11 cellular contexts compared by ENCODE assay signal in genomic region chr19:18501351-18501750, GRCh38. TPM values are rescaled to one million over a fixed set of nuclear protein-coding genes. Genes with fewer than 3 reads are reported as not detected.
DNase-seq lines count a peak whose midpoint lies in the region; ATAC-seq lines count a peak whose summit lies in the region.
"Had no signal": no experiment of that assay in that cellular context is flagged by ENCODE, and none has a peak within 500 bp of the region (broad histone marks: within the 10 kb centered on the region; RNA-seq: fewer than 3 reads in every experiment).

No MANE protein-coding gene starts in this region.

- no peaks in the 10 kb centered on the region for H3K9me3 ChIP-seq in CD4-positive, alpha-beta memory T cell (ENCODE audit: control insufficient read depth in 1 of 2, low read length in 2 of 2)
- no peaks in the 10 kb centered on the region for H3K9me3 ChIP-seq in T-helper 17 cell (ENCODE audit: control insufficient read depth, low read length, poor library complexity, severe bottlenecking)
- no peaks in the 10 kb centered on the region for H3K9me3 ChIP-seq in stomach smooth muscle (ENCODE audit: control insufficient read depth in 2 of 2, low read length in 2 of 2)
- H3K9me3 ChIP-seq: SK-N-SH had no signal

- CTCF ChIA-PET in CD4-positive, alpha-beta memory T cell (lab: Charles Lee; ENCODE audit: partially characterized antibody), result interaction anchor here (14.1 kb wide), 1 partner anchor 18 kb away, joined by 131 read pairs; the partner anchor contains the start of gene ELL

- no peaks in the 10 kb centered on the region for H3K27me3 ChIP-seq in CD4-positive, alpha-beta memory T cell (ENCODE audit: insufficient read depth, low read length)
- no peaks in the 10 kb centered on the region for H3K27me3 ChIP-seq in stomach smooth muscle (ENCODE audit: control insufficient read depth in 1 of 2, insufficient read depth in 2 of 2, low read length in 2 of 2)

- POLR2A ChIA-PET in CD4-positive, alpha-beta memory T cell (lab: Charles Lee; ENCODE audit: partially characterized antibody), result interaction anchor here (1.9 kb wide), 1 partner anchor 11 kb away, joined by 4 read pairs; no protein-coding TSS in a partner anchor

- H3K36me3 Mint-ChIP-seq in CD4-positive, alpha-beta memory T cell, result peaks cover 0 to 2% of the 10 kb centered on the region in 2 donors
- H3K36me3 Mint-ChIP-seq in T-helper 17 cell (ENCODE audit: low read depth) (no peaks in the 10 kb centered on the region), immature natural killer cell (no peaks in the 10 kb centered on the region)
- H3K36me3 Mint-ChIP-seq: activated naive CD4-positive, alpha-beta T cell treated with anti-CD3 and anti-CD28 coated beads, Interleukin-2, amount 50 U/mL, for 72 hours had no signal

- ATAC-seq in T-helper 17 cell (no peak), GM18870 (IDR thresholded peaks at IDR 0.05; ENCODE audit: unreplicated experiment) (no peak)
- ATAC-seq: activated naive CD4-positive, alpha-beta T cell treated with anti-CD3 and anti-CD28 coated beads, Interleukin-2, amount 50 U/mL, for 72 hours had no signal

- H3K9ac ChIP-seq in stomach smooth muscle (ENCODE audit: low read length in 2 of 2), result no peak overlapping the region
- H3K9ac ChIP-seq: SK-N-SH had no signal

- H3K27me3 Mint-ChIP-seq in CD4-positive, alpha-beta memory T cell, result no peaks in the 10 kb centered on the region
- H3K27me3 Mint-ChIP-seq in T-helper 17 cell (no peaks in the 10 kb centered on the region), immature natural killer cell (ENCODE audit: low read depth in 3 of 3) (peaks cover 5 to 41% (median 14%) of the 10 kb centered on the region in 3 donors)

- H3K27ac ChIP-seq in CD4-positive, alpha-beta memory T cell (ENCODE audit: low read depth, low read length), result no peak overlapping the region
- H3K27ac ChIP-seq in stomach smooth muscle (ENCODE audit: low read length), result peak overlapping the region; percentile 37

- peak overlapping the region in 6 of 7 donors; percentile 36 to 95 (median 82) for H3K27ac Mint-ChIP-seq in CD4-positive, alpha-beta memory T cell
- H3K27ac Mint-ChIP-seq in T-helper 17 cell (peak overlapping the region; percentile 93), immature natural killer cell (peak overlapping the region; percentile 79 to 95 (median 86))

- no peaks in the 10 kb centered on the region for H3K36me3 ChIP-seq in CD4-positive, alpha-beta memory T cell (ENCODE audit: insufficient read depth, low read length)
- no peaks in the 10 kb centered on the region for H3K36me3 ChIP-seq in stomach smooth muscle (ENCODE audit: control insufficient read depth in 2 of 2, insufficient read depth in 2 of 2, low read length in 2 of 2)

- no peak overlapping the region for H3K4me3 ChIP-seq in CD4-positive, alpha-beta memory T cell (ENCODE audit: low read length in 2 of 2)
- no peak overlapping the region for H3K4me3 ChIP-seq in stomach smooth muscle (ENCODE audit: low read length in 2 of 2)

- H3K4me1 Mint-ChIP-seq in CD4-positive, alpha-beta memory T cell, result peaks cover 68 to 100% (median 88%) of the 10 kb centered on the region in 4 donors
- H3K4me1 Mint-ChIP-seq in T-helper 17 cell (peaks cover 72% of the 10 kb centered on the region), immature natural killer cell (peaks cover 96 to 98% of the 10 kb centered on the region in 2 donors)

- H3K4me1 ChIP-seq in CD4-positive, alpha-beta memory T cell (ENCODE audit: insufficient read depth, low read length), result peaks cover 100% of the 10 kb centered on the region
- H3K4me1 ChIP-seq in stomach smooth muscle (ENCODE audit: control insufficient read depth, insufficient read depth, low read length), result peaks cover 81% of the 10 kb centered on the region

- H3K9me3 Mint-ChIP-seq in CD4-positive, alpha-beta memory T cell, result no peaks in the 10 kb centered on the region
- no peaks in the 10 kb centered on the region for H3K9me3 Mint-ChIP-seq in immature natural killer cell
- H3K9me3 Mint-ChIP-seq: activated naive CD4-positive, alpha-beta T cell treated with anti-CD3 and anti-CD28 coated beads, Interleukin-2, amount 50 U/mL, for 72 hours had no signal

- peak overlapping the region in 5 of 8 donors; percentile 17 to 60 (median 33) for H3K4me3 Mint-ChIP-seq in CD4-positive, alpha-beta memory T cell
- H3K4me3 Mint-ChIP-seq in T-helper 17 cell, result peak overlapping the region; percentile 50
- H3K4me3 Mint-ChIP-seq in immature natural killer cell, result peak overlapping the region in 3 of 5 donors; percentile 10 to 73 (median 58)

- intact Hi-C loops in CD4-positive, alpha-beta memory T cell (cut with micrococcal nuclease), result no loop called here

- DNase-seq in CD4-positive, alpha-beta memory T cell, result no peak
- DNase-seq in T-helper 17 cell (no peak), immature natural killer cell (no peak), dedifferentiated amniotic fluid mesenchymal stem cell (ENCODE audit: extremely low spot score) (no peak), NCI-H2196 treated with DMSO at 0.1 percent for 48 hours (lab: John Stamatoyannopoulos, UW; ENCODE audit: unreplicated experiment) (no peak)
- DNase-seq: activated CD8-positive, alpha-beta memory T cell treated with anti-CD3 and anti-CD28 coated beads, Interleukin-2, amount 50 U/mL, for 48 hours; NCI-H1105; SK-N-SH had no signal

RNA-seq across cellular contexts. Expression of gene ELL, which starts 20.5 kb away (rescaled TPM):
- 10 to 100 TPM; 34.9 to 35.9 TPM for total RNA-seq in CD4-positive, alpha-beta memory T cell
- polyA plus RNA-seq in CD4-positive, alpha-beta memory T cell, result 10 to 100 TPM in 1 of 2 donors, 1 to 10 TPM in 1; 6.5 to 16.7 TPM
- total RNA-seq in T-helper 17 cell, result 10 to 100 TPM; 51.0 to 62.8 TPM
- 10 to 100 TPM in 2 of 3 donors, 1 to 10 TPM in 1; 9.1 to 21.1 (median 11.1) TPM for polyA plus RNA-seq in immature natural killer cell

RNA-seq across cellular contexts. Expression of gene FKBP8, which starts 42.0 kb away (rescaled TPM):
- total RNA-seq in CD4-positive, alpha-beta memory T cell, result 100 to 1,000 TPM; 231 to 249 TPM
- 100 to 1,000 TPM in 1 of 2 donors, 10 to 100 TPM in 1; 82.4 to 130 TPM for polyA plus RNA-seq in CD4-positive, alpha-beta memory T cell
- 100 to 1,000 TPM; 149 to 186 TPM for total RNA-seq in T-helper 17 cell
- polyA plus RNA-seq in immature natural killer cell, result 100 to 1,000 TPM in 1 of 3 donors, 10 to 100 TPM in 2; 85.7 to 137 (median 94.5) TPM

RNA-seq across cellular contexts. Expression of gene KXD1, which starts 56.3 kb away (rescaled TPM):
- total RNA-seq in CD4-positive, alpha-beta memory T cell, result 10 to 100 TPM; 95.3 to 95.6 TPM
- polyA plus RNA-seq in CD4-positive, alpha-beta memory T cell, result 10 to 100 TPM; 88.8 to 94.3 TPM
- 10 to 100 TPM; 69.6 to 78.5 TPM for total RNA-seq in T-helper 17 cell
- 100 to 1,000 TPM in 1 of 3 donors, 10 to 100 TPM in 2; 85.9 to 134 (median 93.0) TPM for polyA plus RNA-seq in immature natural killer cell
